Comparison of ENCODE assay signal across 8 cellular contexts in the genomic region with DNA sequence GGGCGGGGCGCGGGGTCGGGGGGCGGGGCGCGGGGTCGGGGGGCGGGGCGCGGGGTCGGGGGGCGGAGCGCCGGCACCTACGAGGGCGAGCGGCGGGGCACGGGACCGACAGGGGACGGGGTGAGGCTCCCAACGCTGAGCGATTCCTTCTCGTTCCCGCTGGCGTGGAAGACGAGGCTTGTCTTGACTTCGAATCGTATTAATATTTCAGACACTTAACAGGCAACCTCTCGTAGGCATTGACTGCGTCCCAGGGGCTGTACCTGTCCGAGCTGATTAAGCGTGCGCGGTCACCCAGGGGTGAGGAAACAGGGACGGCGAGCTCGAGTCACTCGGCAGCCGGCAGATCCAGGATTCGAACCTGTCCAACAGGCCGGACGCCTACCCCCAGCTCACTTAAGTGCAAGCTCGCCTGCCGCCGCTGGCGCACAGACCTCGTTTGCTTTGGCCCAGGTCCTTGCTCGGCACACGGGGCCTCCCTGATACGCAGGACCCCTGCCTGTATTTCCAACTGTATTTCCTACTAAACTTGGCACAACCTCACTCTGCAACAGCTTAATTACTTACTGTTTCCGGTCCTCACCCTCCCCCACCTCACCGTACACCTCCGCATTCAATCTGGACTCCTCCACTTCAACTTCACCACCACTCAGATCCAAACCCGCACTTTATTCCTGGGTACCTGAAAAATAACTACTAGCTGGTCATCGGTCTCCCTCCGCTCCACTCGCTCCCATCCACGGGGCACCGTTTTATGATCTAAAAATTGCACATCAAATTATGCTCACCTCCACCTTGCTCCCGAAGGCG. TPM values are rescaled to one million over a fixed set of nuclear protein-coding genes. Genes with fewer than 3 reads are reported as not detected.
A peak's percentile ranks its signal among the peaks of the same experiment; 100 is the strongest.
DNase-seq lines count a peak whose midpoint lies in the region; ATAC-seq and TF ChIP-seq lines count a peak whose summit lies in the region.

No MANE protein-coding gene starts in this region.

- no peaks in the 10 kb centered on the region for H3K27me3 ChIP-seq in lower lobe of right lung (ENCODE audit: low read depth)

- intact Hi-C loops in lower lobe of right lung (cut with DNase I): no loop called here

- peaks cover 5% of the 10 kb centered on the region for H3K36me3 ChIP-seq in lower lobe of right lung

- TF ChIP-seq CTCF in lower lobe of right lung (IDR thresholded peaks at IDR 0.05): no peak

- peak overlapping the region; percentile 74 for H3K4me3 ChIP-seq in lower lobe of right lung

- peaks cover 41% of the 10 kb centered on the region for H3K4me1 ChIP-seq in lower lobe of right lung

- ATAC-seq in GM21576 (IDR thresholded peaks at IDR 0.05; ENCODE audit: unreplicated experiment) (peak; percentile 23), lower lobe of right lung (peak; percentile 66 to 72)

- DNase-seq in DMS53 treated with DMSO at 0.1 percent for 48 hours (lab: John Stamatoyannopoulos, UW; ENCODE audit: unreplicated experiment): peak; percentile 18
- DNase-seq in HuH-7.5 (ENCODE audit: low spot score): peak; percentile 94
- DNase-seq in SKM-1 treated with dmso at 0.1 percent for 144 hours (lab: John Stamatoyannopoulos, UW; ENCODE audit: unreplicated experiment): peak; percentile 53
- peak; percentile 63 for DNase-seq in dermis blood vessel endothelial cell
- DNase-seq in lower lobe of right lung: peak; percentile 83
- DNase-seq in stimulated activated CD4-positive, alpha-beta T cell treated with anti-CD3 and anti-CD28 coated beads, Interleukin-4, amount 100 ng/mL, for 1 hour: no peak

- H3K9me3 ChIP-seq in lower lobe of right lung: no peaks in the 10 kb centered on the region

- peak overlapping the region; percentile 90 for H3K27ac ChIP-seq in lower lobe of right lung
- H3K27ac ChIP-seq in temporal lobe (ENCODE audit: low read depth, low read length): peak overlapping the region; percentile 79

RNA-seq across cellular contexts. Expression of a gene that starts 0.7 kb away (rescaled TPM):
- total RNA-seq in dermis blood vessel endothelial cell: 22.2 and 22.8 TPM in 2 replicates
- 40.4 TPM for total RNA-seq in lower lobe of right lung
- total RNA-seq in temporal lobe: 26.8 TPM

RNA-seq across cellular contexts. Expression of a gene that starts 41.2 kb away (rescaled TPM):
- 0.19 TPM in 1 of 2 replicates, not detected in the other for total RNA-seq in dermis blood vessel endothelial cell
- total RNA-seq in lower lobe of right lung: not detected
- total RNA-seq in temporal lobe: not detected

RNA-seq across cellular contexts. Expression of a gene that starts 47.6 kb away (rescaled TPM):
- total RNA-seq in dermis blood vessel endothelial cell: 0.14 TPM in 1 of 2 replicates, not detected in the other
- 1.5 TPM for total RNA-seq in lower lobe of right lung
- total RNA-seq in temporal lobe: not detected
